Comparison of ENCODE assay signal across 22 cellular contexts in genomic region chr1:1285618-1286311, GRCh38. TPM values are rescaled to one million over a fixed set of nuclear protein-coding genes. Genes with fewer than 3 reads are reported as not detected.
DNase-seq lines count a peak whose midpoint lies in the region; ATAC-seq, FAIRE-seq and TF ChIP-seq lines count a peak whose summit lies in the region.
"Had no signal": no experiment of that assay in that cellular context is flagged by ENCODE, and none has a peak within 500 bp of the region (broad histone marks: within the 10 kb centered on the region; RNA-seq: fewer than 3 reads in every experiment).

No MANE protein-coding gene starts in this region.

- H3K27ac ChIP-seq in Panc1 (ENCODE audit: low read length) (no peak overlapping the region), HepG2 (ENCODE audit: extremely low read length, insufficient read depth, low read length) (no peak overlapping the region), PC-9 (no peak overlapping the region), sigmoid colon (no peak overlapping the region)
- H3K27ac ChIP-seq: body of pancreas, ovary, right atrium auricular region had no signal

- H3K36me3 ChIP-seq in Panc1 (ENCODE audit: control insufficient read depth, insufficient read depth, low read length) = no peaks in the 10 kb centered on the region
- no peaks in the 10 kb centered on the region for H3K36me3 ChIP-seq in HepG2 (replicated peaks in 1 of 2; ENCODE audit: control insufficient read depth in 1 of 2, insufficient read depth in 2 of 2, low read length in 2 of 2)
- H3K36me3 ChIP-seq in PC-9 (ENCODE audit: low read depth) = no peaks in the 10 kb centered on the region
- H3K36me3 ChIP-seq in sigmoid colon = no peaks in the 10 kb centered on the region
- H3K36me3 ChIP-seq: ovary, right atrium auricular region had no signal

- TF ChIP-seq RAD21 in HepG2 (CRISPR knock-in tag; IDR thresholded peaks at IDR 0.05) = no peak

- H2AFZ ChIP-seq in HepG2 (ENCODE audit: low read length) (no peak overlapping the region), PC-9 (no peak overlapping the region)

- BruUV-seq in Panc1 (replicated peaks; lab: Mats Ljungman, UMichigan) (no TSS peak), HepG2 (replicated peaks; lab: Mats Ljungman, UMichigan) (no TSS peak), PC-9 (replicated peaks; lab: Mats Ljungman, UMichigan) (no TSS peak)

- POLR2A ChIA-PET in Panc1 (lab: Charles Lee) = no interaction called here
- POLR2A ChIA-PET in HepG2 (lab: Yijun Ruan, JAX) = no interaction called here
- POLR2A ChIA-PET in PC-9 (lab: Charles Lee; ENCODE audit: unreplicated experiment) = no interaction called here

- in situ Hi-C loops in Panc1 (cut with HindIII; ENCODE audit: low pct_unique_long_range_greater_than_20kb, low sequenced_read_pairs) = no loop called here
- in situ Hi-C loops in HepG2 (cut with HindIII; ENCODE audit: extremely low pct_ligation_motif_present, low pct_unique_long_range_greater_than_20kb) = no loop called here

- no peak overlapping the region for H3K4me3 ChIP-seq in Panc1 (ENCODE audit: low read depth in 2 of 2, low read length in 2 of 2)
- peak overlapping the region in 1 of 3 experiments; percentile 54; a peak in 1 of 6 replicates for H3K4me3 ChIP-seq in HepG2 (replicated peaks in 1 of 3; ENCODE audit: insufficient read depth in 1 of 3, low read depth in 2 of 3, low read length in 3 of 3)
- H3K4me3 ChIP-seq in PC-9 = no peak overlapping the region
- H3K4me3 ChIP-seq in sigmoid colon = no peak overlapping the region
- H3K4me3 ChIP-seq: body of pancreas, ovary, right atrium auricular region had no signal

- TF ChIP-seq EP300 in HepG2 (IDR thresholded peaks at IDR 0.05; ENCODE audit: low read depth in 2 of 2, low read length in 2 of 2) (no peak), HepG2 (CRISPR knock-in tag; IDR thresholded peaks at IDR 0.05; ENCODE audit: borderline replicate concordance) (no peak), sigmoid colon (IDR thresholded peaks at IDR 0.05) (no peak)

- H3K4me1 ChIP-seq in Panc1 (ENCODE audit: control insufficient read depth, insufficient read depth, low read length) (peaks cover 22% of the 10 kb centered on the region), HepG2 (ENCODE audit: insufficient read depth, low read length) (peaks cover 52% of the 10 kb centered on the region), PC-9 (replicated peaks; ENCODE audit: insufficient read depth) (peaks cover 19% of the 10 kb centered on the region), sigmoid colon (no peaks in the 10 kb centered on the region)

- H3K4me2 ChIP-seq in HepG2 (ENCODE audit: low read depth, low read length) = peak overlapping the region; percentile 58
- no peak overlapping the region for H3K4me2 ChIP-seq in PC-9

- H3K9ac ChIP-seq in HepG2 (ENCODE audit: insufficient read depth, low read depth, low read length) = no peak overlapping the region

- H3K27me3 ChIP-seq in Panc1 (ENCODE audit: control insufficient read depth, insufficient read depth, low read length) (no peaks in the 10 kb centered on the region), HepG2 (ENCODE audit: control insufficient read depth in 1 of 2, insufficient read depth in 2 of 2, low read length in 2 of 2) (peaks cover 0 to 2% of the 10 kb centered on the region in 2 experiments; a peak in 1 of 5 replicates), PC-9 (ENCODE audit: insufficient read depth, low read depth) (no peaks in the 10 kb centered on the region), sigmoid colon (peaks cover 15 to 34% (median 32%) of the 10 kb centered on the region in 3 donors)
- H3K27me3 ChIP-seq: ovary had no signal

- H4K20me1 ChIP-seq in HepG2 (ENCODE audit: insufficient read depth, low read length) (no peaks in the 10 kb centered on the region), PC-9 (ENCODE audit: insufficient read depth) (no peaks in the 10 kb centered on the region)

- CTCF ChIA-PET in Panc1 (lab: Charles Lee) (no interaction called here), HepG2 (lab: Yijun Ruan, JAX; ENCODE audit: low intra/inter-chr PET ratio, low total read pairs) (no interaction called here), PC-9 (lab: Charles Lee) (interaction anchor here (0.6 kb wide), 1 partner anchor 15 kb away, joined by 10 read pairs; no protein-coding TSS in a partner anchor)

- DNase-seq in NCI-H1417 (lab: John Stamatoyannopoulos, UW) (peak in 2 of 3 experiments; percentile 29), NCI-H1417 treated with DMSO at 0.1 percent for 48 hours (lab: John Stamatoyannopoulos, UW) (no peak), Panc1 (ENCODE audit: low read depth, low spot score) (no peak), HepG2 (ENCODE audit: low spot score) (no peak), PC-9 (no peak), sigmoid colon (no peak)
- DNase-seq: activated CD4-positive, alpha-beta T cell treated with anti-CD3 and anti-CD28 coated beads for 4 hours; activated CD8-positive, alpha-beta memory T cell treated with anti-CD3 and anti-CD28 coated beads, Interleukin-2, amount 10 ng/mL, durations not matched to agents 7 days and 5 days; activated naive CD8-positive, alpha-beta T cell treated with anti-CD3 and anti-CD28 coated beads for 36 hours; Calu3; effector CD4-positive, alpha-beta T cell; kidney glomerular epithelial cell; natural killer cell; NCI-H526; SIG-M5; stimulated activated CD4-positive, alpha-beta T cell treated with anti-CD3 and anti-CD28 coated beads, Interleukin-15, amount 100 ng/mL, for 24 hours; substantia nigra had no signal

- no peak for FAIRE-seq in HepG2 (lab: Jason Lieb, UNC)
- FAIRE-seq: frontal cortex, urothelium cell line had no signal

- H3K9me3 ChIP-seq in Panc1 (ENCODE audit: control insufficient read depth, insufficient read depth, low read depth, low read length) = no peaks in the 10 kb centered on the region
- no peaks in the 10 kb centered on the region for H3K9me3 ChIP-seq in HepG2 (ENCODE audit: low read length)
- H3K9me3 ChIP-seq in PC-9 (ENCODE audit: insufficient read depth, low read depth) = no peaks in the 10 kb centered on the region
- no peaks in the 10 kb centered on the region for H3K9me3 ChIP-seq in sigmoid colon
- H3K9me3 ChIP-seq: body of pancreas, ovary, right atrium auricular region had no signal

- TF ChIP-seq CTCF in Panc1 (IDR thresholded peaks at IDR 0.05) = no peak
- no peak for TF ChIP-seq CTCF in HepG2 (CRISPR knock-in tag; IDR thresholded peaks at IDR 0.05)
- TF ChIP-seq CTCF in PC-9 (conservative IDR thresholded peaks at IDR 0.05) = no peak
- no peak for TF ChIP-seq CTCF in sigmoid colon (IDR thresholded peaks at IDR 0.05)

- H3F3A ChIP-seq in PC-9 (ENCODE audit: insufficient read depth, low read depth) = peaks cover 14% of the 10 kb centered on the region; the same call in 1 of the 2 replicates

- intact Hi-C loops in Panc1 (cut with micrococcal nuclease; ENCODE audit: unreplicated experiment) = no loop called here
- intact Hi-C loops in HepG2 (cut with micrococcal nuclease; ENCODE audit: unreplicated experiment) = no loop called here
- intact Hi-C loops in PC-9 (cut with micrococcal nuclease; ENCODE audit: unreplicated experiment) = no loop called here
- intact Hi-C loops in sigmoid colon (cut with DNase I) = no loop called here

- no peaks in the 10 kb centered on the region for H3K9me2 ChIP-seq in PC-9 (ENCODE audit: insufficient read depth)

- 22% methylated on average over 9 of the region's 37 CpGs for WGBS in HepG2 (ENCODE audit: low lambda C conversion rate)
- 22 to 68% methylated on average over 37 of the region's 37 CpGs for WGBS in sigmoid colon, 2 donors

- TF ChIP-seq POLR2A in HepG2 (IDR thresholded peaks at IDR 0.05; ENCODE audit: insufficient read depth in 1 of 2, low read depth in 2 of 2, low read length in 2 of 2) (no peak), sigmoid colon (IDR thresholded peaks at IDR 0.05) (no peak)

- H3K79me2 ChIP-seq in HepG2 (ENCODE audit: insufficient read depth, low read length) (no peaks in the 10 kb centered on the region), PC-9 (ENCODE audit: low read depth) (no peaks in the 10 kb centered on the region)

- ATAC-seq in Panc1 = peak; percentile 14; the same call in 1 of the 2 replicates
- ATAC-seq in HepG2 = no peak
- ATAC-seq: activated CD8-positive, alpha-beta memory T cell treated with anti-CD3 and anti-CD28 coated beads, Interleukin-2, amount 10 ng/mL, durations not matched to agents 7 days and 5 days; body of pancreas; natural killer cell had no signal

RNA-seq across cellular contexts. Expression of gene SCNN1D, which starts 5.5 kb away (rescaled TPM):
- total RNA-seq in Panc1 (2021; ENCODE audit: unreplicated experiment) (9.8 TPM), HepG2 (2016; rRNA removed; fragmentation: Illumina TruSeq; extraction: Trizol) (0.93 and 2.6 TPM in 2 replicates), PC-9 (2021) (4.2 and 4.3 TPM in 2 replicates), sigmoid colon (1 to 10 TPM; 1.2 to 5.0 (median 3.2) TPM)
- polyA plus RNA-seq in Panc1 (2012; ENCODE audit: insufficient read length) = 17.3 TPM
- 1.3 and 1.5 TPM in 2 replicates for total RNA-seq in HepG2 (2016; cell fraction: cytosol; rRNA removed; fragmentation: Illumina TruSeq; extraction: Trizol; ENCODE audit: low read depth)
- total RNA-seq in HepG2 (2016; cell fraction: insoluble cytoplasmic fraction; rRNA removed; fragmentation: Illumina TruSeq; extraction: Trizol) = 0.73 and 3.1 TPM in 2 replicates
- 1.5 and 1.9 TPM in 2 replicates for total RNA-seq in HepG2 (2016; cell fraction: membrane; rRNA removed; fragmentation: Illumina TruSeq; extraction: Trizol)
- total RNA-seq in HepG2 (2016; cell fraction: nucleus; rRNA removed; fragmentation: Illumina TruSeq; extraction: Trizol) = 3.1 and 3.8 TPM in 2 replicates
- polyA plus RNA-seq in HepG2 (2011; rRNA removed) (2.3 and 4.7 TPM in 2 replicates), sigmoid colon (1 to 10 TPM in 1 of 3 donors, under 1 TPM in 1, not detected in 1; under 0.01 to 3.2 TPM)
- 0.92 and 1.7 TPM in 2 replicates for polyA plus RNA-seq in HepG2 (2011; cell fraction: cytosol; rRNA removed)
- 68.0 and 74.7 TPM in 2 replicates for polyA plus RNA-seq in HepG2 (2011; cell fraction: nucleus; rRNA removed)
- 1.8 and 2.2 TPM in 2 replicates for polyA plus RNA-seq in HepG2 (2012)
- polyA plus RNA-seq in HepG2 (2016; cell fraction: cytosol; fragmentation: Illumina TruSeq; extraction: Trizol; ENCODE audit: low read depth) = 1.1 and 1.2 TPM in 2 replicates
- polyA plus RNA-seq in HepG2 (2016; cell fraction: insoluble cytoplasmic fraction; fragmentation: Illumina TruSeq; extraction: Trizol; ENCODE audit: low read depth) = 0.84 and 1.3 TPM in 2 replicates
- 0.98 and 1.3 TPM in 2 replicates for polyA plus RNA-seq in HepG2 (2016; cell fraction: membrane; fragmentation: Illumina TruSeq; extraction: Trizol; ENCODE audit: low read depth)
- polyA plus RNA-seq in HepG2 (2016; cell fraction: nucleus; fragmentation: Illumina TruSeq; extraction: Trizol; ENCODE audit: insufficient read depth, low read depth) = 12.7 and 13.3 TPM in 2 replicates
- polyA minus RNA-seq in HepG2 (2011; rRNA and poly(A)+ RNA removed; ENCODE audit: low replicate concordance) = 0.30 and 1.8 TPM in 2 replicates
- polyA minus RNA-seq in HepG2 (2011; cell fraction: cytosol; rRNA and poly(A)+ RNA removed) = 0.59 and 1.4 TPM in 2 replicates
- polyA minus RNA-seq in HepG2 (2011; cell fraction: nucleus; rRNA and poly(A)+ RNA removed) = 1.9 and 2.9 TPM in 2 replicates

RNA-seq across cellular contexts. Expression of gene UBE2J2, which starts 12.1 kb away (rescaled TPM):
- 101 TPM for total RNA-seq in Panc1 (2021; ENCODE audit: unreplicated experiment)
- 99.6 TPM for polyA plus RNA-seq in Panc1 (2012; ENCODE audit: insufficient read length)
- 22.1 and 29.4 TPM in 2 replicates for total RNA-seq in HepG2 (2016; rRNA removed; fragmentation: Illumina TruSeq; extraction: Trizol)
- total RNA-seq in HepG2 (2016; cell fraction: cytosol; rRNA removed; fragmentation: Illumina TruSeq; extraction: Trizol; ENCODE audit: low read depth) = 19.3 and 24.9 TPM in 2 replicates
- 21.8 and 31.9 TPM in 2 replicates for total RNA-seq in HepG2 (2016; cell fraction: insoluble cytoplasmic fraction; rRNA removed; fragmentation: Illumina TruSeq; extraction: Trizol)
- 32.2 and 38.5 TPM in 2 replicates for total RNA-seq in HepG2 (2016; cell fraction: membrane; rRNA removed; fragmentation: Illumina TruSeq; extraction: Trizol)
- 23.9 and 27.0 TPM in 2 replicates for total RNA-seq in HepG2 (2016; cell fraction: nucleus; rRNA removed; fragmentation: Illumina TruSeq; extraction: Trizol)
- 25.4 and 28.8 TPM in 2 replicates for polyA plus RNA-seq in HepG2 (2011; rRNA removed)
- 25.8 and 32.1 TPM in 2 replicates for polyA plus RNA-seq in HepG2 (2011; cell fraction: cytosol; rRNA removed)
- polyA plus RNA-seq in HepG2 (2011; cell fraction: nucleus; rRNA removed) = 48.5 and 56.3 TPM in 2 replicates
- 31.0 and 32.3 TPM in 2 replicates for polyA plus RNA-seq in HepG2 (2012)
- polyA plus RNA-seq in HepG2 (2016; cell fraction: cytosol; fragmentation: Illumina TruSeq; extraction: Trizol; ENCODE audit: low read depth) = 26.4 and 36.1 TPM in 2 replicates
- polyA plus RNA-seq in HepG2 (2016; cell fraction: insoluble cytoplasmic fraction; fragmentation: Illumina TruSeq; extraction: Trizol; ENCODE audit: low read depth) = 38.0 and 48.6 TPM in 2 replicates
- 40.9 and 46.8 TPM in 2 replicates for polyA plus RNA-seq in HepG2 (2016; cell fraction: membrane; fragmentation: Illumina TruSeq; extraction: Trizol; ENCODE audit: low read depth)
- 70.6 and 77.2 TPM in 2 replicates for polyA plus RNA-seq in HepG2 (2016; cell fraction: nucleus; fragmentation: Illumina TruSeq; extraction: Trizol; ENCODE audit: insufficient read depth, low read depth)
- polyA minus RNA-seq in HepG2 (2011; rRNA and poly(A)+ RNA removed; ENCODE audit: low replicate concordance) = 19.8 and 25.0 TPM in 2 replicates
- polyA minus RNA-seq in HepG2 (2011; cell fraction: cytosol; rRNA and poly(A)+ RNA removed) = 15.5 and 16.0 TPM in 2 replicates
- 18.6 and 26.4 TPM in 2 replicates for polyA minus RNA-seq in HepG2 (2011; cell fraction: nucleus; rRNA and poly(A)+ RNA removed)
- 54.2 and 55.0 TPM in 2 replicates for total RNA-seq in PC-9 (2021)
- total RNA-seq in sigmoid colon = 10 to 100 TPM; 33.1 to 44.3 (median 34.0) TPM
- 10 to 100 TPM; 32.4 to 63.6 (median 54.6) TPM for polyA plus RNA-seq in sigmoid colon

RNA-seq across cellular contexts. Expression of gene ACAP3, which starts 22.0 kb away (rescaled TPM):
- total RNA-seq in Panc1 (2021; ENCODE audit: unreplicated experiment) (30.7 TPM), HepG2 (2016; rRNA removed; fragmentation: Illumina TruSeq; extraction: Trizol) (16.4 and 29.4 TPM in 2 replicates), PC-9 (2021) (53.5 and 54.8 TPM in 2 replicates), sigmoid colon (10 to 100 TPM; 21.4 to 57.1 (median 33.4) TPM)
- polyA plus RNA-seq in Panc1 (2012; ENCODE audit: insufficient read length) = 31.4 TPM
- 10.4 and 10.9 TPM in 2 replicates for total RNA-seq in HepG2 (2016; cell fraction: cytosol; rRNA removed; fragmentation: Illumina TruSeq; extraction: Trizol; ENCODE audit: low read depth)
- total RNA-seq in HepG2 (2016; cell fraction: insoluble cytoplasmic fraction; rRNA removed; fragmentation: Illumina TruSeq; extraction: Trizol) = 13.5 and 33.2 TPM in 2 replicates
- total RNA-seq in HepG2 (2016; cell fraction: membrane; rRNA removed; fragmentation: Illumina TruSeq; extraction: Trizol) = 10.5 and 11.3 TPM in 2 replicates
- 35.1 and 37.0 TPM in 2 replicates for total RNA-seq in HepG2 (2016; cell fraction: nucleus; rRNA removed; fragmentation: Illumina TruSeq; extraction: Trizol)
- polyA plus RNA-seq in HepG2 (2011; rRNA removed) (50.8 and 56.3 TPM in 2 replicates), sigmoid colon (10 to 100 TPM in 1 of 3 donors, 1 to 10 TPM in 2; 7.2 to 41.8 (median 8.3) TPM)
- polyA plus RNA-seq in HepG2 (2011; cell fraction: cytosol; rRNA removed) = 13.0 and 18.3 TPM in 2 replicates
- polyA plus RNA-seq in HepG2 (2011; cell fraction: nucleus; rRNA removed) = 917 and 1,082 TPM in 2 replicates
- 32.6 and 50.5 TPM in 2 replicates for polyA plus RNA-seq in HepG2 (2012)
- 2.3 and 2.4 TPM in 2 replicates for polyA plus RNA-seq in HepG2 (2016; cell fraction: cytosol; fragmentation: Illumina TruSeq; extraction: Trizol; ENCODE audit: low read depth)
- polyA plus RNA-seq in HepG2 (2016; cell fraction: insoluble cytoplasmic fraction; fragmentation: Illumina TruSeq; extraction: Trizol; ENCODE audit: low read depth) = 11.7 and 14.4 TPM in 2 replicates
- 6.7 and 8.0 TPM in 2 replicates for polyA plus RNA-seq in HepG2 (2016; cell fraction: membrane; fragmentation: Illumina TruSeq; extraction: Trizol; ENCODE audit: low read depth)
- 144 and 162 TPM in 2 replicates for polyA plus RNA-seq in HepG2 (2016; cell fraction: nucleus; fragmentation: Illumina TruSeq; extraction: Trizol; ENCODE audit: insufficient read depth, low read depth)
- polyA minus RNA-seq in HepG2 (2011; rRNA and poly(A)+ RNA removed; ENCODE audit: low replicate concordance) = 19.2 and 70.6 TPM in 2 replicates
- polyA minus RNA-seq in HepG2 (2011; cell fraction: cytosol; rRNA and poly(A)+ RNA removed) = 16.2 and 18.0 TPM in 2 replicates
- 47.0 and 52.1 TPM in 2 replicates for polyA minus RNA-seq in HepG2 (2011; cell fraction: nucleus; rRNA and poly(A)+ RNA removed)

RNA-seq across cellular contexts. Expression of gene PUSL1, which starts 22.6 kb away (rescaled TPM):
- total RNA-seq in Panc1 (2021; ENCODE audit: unreplicated experiment) (46.9 TPM), HepG2 (2016; rRNA removed; fragmentation: Illumina TruSeq; extraction: Trizol) (21.7 and 22.2 TPM in 2 replicates), PC-9 (2021) (18.0 and 18.9 TPM in 2 replicates), sigmoid colon (10 to 100 TPM; 15.7 to 24.0 (median 20.4) TPM)
- polyA plus RNA-seq in Panc1 (2012; ENCODE audit: insufficient read length) = 35.9 TPM
- total RNA-seq in HepG2 (2016; cell fraction: cytosol; rRNA removed; fragmentation: Illumina TruSeq; extraction: Trizol; ENCODE audit: low read depth) = 24.8 and 28.1 TPM in 2 replicates
- 20.1 and 22.6 TPM in 2 replicates for total RNA-seq in HepG2 (2016; cell fraction: insoluble cytoplasmic fraction; rRNA removed; fragmentation: Illumina TruSeq; extraction: Trizol)
- 31.7 and 36.4 TPM in 2 replicates for total RNA-seq in HepG2 (2016; cell fraction: membrane; rRNA removed; fragmentation: Illumina TruSeq; extraction: Trizol)
- total RNA-seq in HepG2 (2016; cell fraction: nucleus; rRNA removed; fragmentation: Illumina TruSeq; extraction: Trizol) = 11.4 and 12.3 TPM in 2 replicates
- polyA plus RNA-seq in HepG2 (2011; rRNA removed) (8.3 and 9.8 TPM in 2 replicates), sigmoid colon (10 to 100 TPM; 12.6 to 22.3 (median 12.7) TPM)
- 7.8 and 16.6 TPM in 2 replicates for polyA plus RNA-seq in HepG2 (2011; cell fraction: cytosol; rRNA removed)
- polyA plus RNA-seq in HepG2 (2011; cell fraction: nucleus; rRNA removed) = 25.8 and 26.1 TPM in 2 replicates
- polyA plus RNA-seq in HepG2 (2012) = 3.8 and 6.3 TPM in 2 replicates
- polyA plus RNA-seq in HepG2 (2016; cell fraction: cytosol; fragmentation: Illumina TruSeq; extraction: Trizol; ENCODE audit: low read depth) = 31.1 and 33.4 TPM in 2 replicates
- 23.1 and 24.5 TPM in 2 replicates for polyA plus RNA-seq in HepG2 (2016; cell fraction: insoluble cytoplasmic fraction; fragmentation: Illumina TruSeq; extraction: Trizol; ENCODE audit: low read depth)
- polyA plus RNA-seq in HepG2 (2016; cell fraction: membrane; fragmentation: Illumina TruSeq; extraction: Trizol; ENCODE audit: low read depth) = 29.1 and 32.2 TPM in 2 replicates
- 20.2 and 22.1 TPM in 2 replicates for polyA plus RNA-seq in HepG2 (2016; cell fraction: nucleus; fragmentation: Illumina TruSeq; extraction: Trizol; ENCODE audit: insufficient read depth, low read depth)
- 13.5 and 21.4 TPM in 2 replicates for polyA minus RNA-seq in HepG2 (2011; rRNA and poly(A)+ RNA removed; ENCODE audit: low replicate concordance)
- 5.6 and 5.9 TPM in 2 replicates for polyA minus RNA-seq in HepG2 (2011; cell fraction: cytosol; rRNA and poly(A)+ RNA removed)
- 6.5 and 9.0 TPM in 2 replicates for polyA minus RNA-seq in HepG2 (2011; cell fraction: nucleus; rRNA and poly(A)+ RNA removed)

RNA-seq across cellular contexts. Expression of gene INTS11, which starts 38.7 kb away (rescaled TPM):
- total RNA-seq in Panc1 (2021; ENCODE audit: unreplicated experiment) (114 TPM), HepG2 (2016; rRNA removed; fragmentation: Illumina TruSeq; extraction: Trizol) (46.4 and 52.8 TPM in 2 replicates), PC-9 (2021) (130 and 150 TPM in 2 replicates), sigmoid colon (100 to 1,000 TPM in 1 of 4 donors, 10 to 100 TPM in 3; 83.8 to 135 (median 93.4) TPM)
- polyA plus RNA-seq in Panc1 (2012; ENCODE audit: insufficient read length) = 216 TPM
- 23.1 and 23.4 TPM in 2 replicates for total RNA-seq in HepG2 (2016; cell fraction: cytosol; rRNA removed; fragmentation: Illumina TruSeq; extraction: Trizol; ENCODE audit: low read depth)
- total RNA-seq in HepG2 (2016; cell fraction: insoluble cytoplasmic fraction; rRNA removed; fragmentation: Illumina TruSeq; extraction: Trizol) = 37.6 and 53.6 TPM in 2 replicates
- 22.1 and 22.9 TPM in 2 replicates for total RNA-seq in HepG2 (2016; cell fraction: membrane; rRNA removed; fragmentation: Illumina TruSeq; extraction: Trizol)
- 43.7 and 54.4 TPM in 2 replicates for total RNA-seq in HepG2 (2016; cell fraction: nucleus; rRNA removed; fragmentation: Illumina TruSeq; extraction: Trizol)
- polyA plus RNA-seq in HepG2 (2011; rRNA removed) (94.8 and 104 TPM in 2 replicates), sigmoid colon (100 to 1,000 TPM in 1 of 3 donors, 10 to 100 TPM in 2; 58.3 to 117 (median 62.7) TPM)
- polyA plus RNA-seq in HepG2 (2011; cell fraction: cytosol; rRNA removed) = 80.0 and 107 TPM in 2 replicates
- 412 and 553 TPM in 2 replicates for polyA plus RNA-seq in HepG2 (2011; cell fraction: nucleus; rRNA removed)
- polyA plus RNA-seq in HepG2 (2012) = 69.0 and 86.1 TPM in 2 replicates
- 11.0 and 11.1 TPM in 2 replicates for polyA plus RNA-seq in HepG2 (2016; cell fraction: cytosol; fragmentation: Illumina TruSeq; extraction: Trizol; ENCODE audit: low read depth)
- 38.3 and 53.4 TPM in 2 replicates for polyA plus RNA-seq in HepG2 (2016; cell fraction: insoluble cytoplasmic fraction; fragmentation: Illumina TruSeq; extraction: Trizol; ENCODE audit: low read depth)
- polyA plus RNA-seq in HepG2 (2016; cell fraction: membrane; fragmentation: Illumina TruSeq; extraction: Trizol; ENCODE audit: low read depth) = 14.8 and 15.0 TPM in 2 replicates
- 173 and 181 TPM in 2 replicates for polyA plus RNA-seq in HepG2 (2016; cell fraction: nucleus; fragmentation: Illumina TruSeq; extraction: Trizol; ENCODE audit: insufficient read depth, low read depth)
- 120 and 176 TPM in 2 replicates for polyA minus RNA-seq in HepG2 (2011; rRNA and poly(A)+ RNA removed; ENCODE audit: low replicate concordance)
- 37.5 and 38.1 TPM in 2 replicates for polyA minus RNA-seq in HepG2 (2011; cell fraction: cytosol; rRNA and poly(A)+ RNA removed)
- 64.4 and 69.0 TPM in 2 replicates for polyA minus RNA-seq in HepG2 (2011; cell fraction: nucleus; rRNA and poly(A)+ RNA removed)

Comparison
In these comparisons a context has a peak if more than half of its experiments do, and no peak if none do; other contexts are left out.
1. DNase-seq: peak in NCI-H1417 (2 of 3); none in NCI-H1417 treated with DMSO at 0.1 percent for 48 hours (single experiment), Panc1 (single experiment), HepG2 (single experiment), PC-9 (0 of 2) and sigmoid colon (single experiment).